Comparison of ENCODE assay signal across 19 cellular contexts in genomic region chr12:53074290-53074998, GRCh38. TPM values are rescaled to one million over a fixed set of nuclear protein-coding genes. Genes with fewer than 3 reads are reported as not detected.
DNase-seq lines count a peak whose midpoint lies in the region; ATAC-seq and TF ChIP-seq lines count a peak whose summit lies in the region.
"Had no signal": no experiment of that assay in that cellular context is flagged by ENCODE, and none has a peak within 500 bp of the region (broad histone marks: within the 10 kb centered on the region; RNA-seq: fewer than 3 reads in every experiment).

No MANE protein-coding gene starts in this region.

- no peaks in the 10 kb centered on the region for H3K27me3 ChIP-seq in left ventricle myocardium inferior (ENCODE audit: low read depth)
- H3K27me3 ChIP-seq in esophagus squamous epithelium, result no peaks in the 10 kb centered on the region
- H3K27me3 ChIP-seq in sigmoid colon, result no peaks in the 10 kb centered on the region

- ATAC-seq in left ventricle myocardium superior (no peak), natural killer cell (no peak), GM18861 (IDR thresholded peaks at IDR 0.05; ENCODE audit: unreplicated experiment) (no peak)
- ATAC-seq: GM23338 had no signal

- no peak overlapping the region for H3K4me3 Mint-ChIP-seq in natural killer cell
- H3K4me3 Mint-ChIP-seq: dendritic cell treated with granulocyte-macrophage colony-stimulating factor and Interleukin-4, amounts not matched to agents 40 ng/mL and 50 ng/mL, for 4 days; GM23338 had no signal

- H3K4me1 Mint-ChIP-seq in natural killer cell, result peaks cover 47 to 54% of the 10 kb centered on the region in 2 donors

- TF ChIP-seq CTCF in left ventricle myocardium inferior (IDR thresholded peaks at IDR 0.05; ENCODE audit: borderline replicate concordance) (no peak), esophagus squamous epithelium (IDR thresholded peaks at IDR 0.05) (no peak), sigmoid colon (IDR thresholded peaks at IDR 0.05) (no peak), natural killer cell (IDR thresholded peaks at IDR 0.05) (no peak)

- H3K9me3 Mint-ChIP-seq in natural killer cell, result no peaks in the 10 kb centered on the region
- H3K9me3 Mint-ChIP-seq: dendritic cell treated with granulocyte-macrophage colony-stimulating factor and Interleukin-4, amounts not matched to agents 40 ng/mL and 50 ng/mL, for 4 days; GM23338; naive B cell had no signal

- DNase-seq in left ventricle myocardium inferior, result no peak
- DNase-seq in left ventricle myocardium superior, result no peak
- no peak for DNase-seq in esophagus squamous epithelium (lab: John Stamatoyannopoulos, UW)
- DNase-seq in sigmoid colon, result peak; percentile 72
- no peak for DNase-seq in natural killer cell
- no peak for DNase-seq in NCI-H187 treated with DMSO at 0.1 percent for 48 hours (lab: John Stamatoyannopoulos, UW)
- no peak for DNase-seq in stimulated activated naive CD4-positive, alpha-beta T cell treated with Interleukin-2 at 50 U/mL for 16 hours (lab: John Stamatoyannopoulos, UW)
- DNase-seq: activated CD4-positive, alpha-beta T cell treated with anti-CD3 and anti-CD28 coated beads, Interleukin-2, amount 50 U/mL, for 1 hour; Caco-2; hypothalamus; naive B cell; NCI-H1694; NCI-H510A; stimulated activated CD4-positive, alpha-beta T cell treated with anti-CD3 and anti-CD28 coated beads, Interleukin-1b, Interleukin-23, amount 100 ng/mL, for 48 hours had no signal

- peaks cover 7% of the 10 kb centered on the region for H3K36me3 Mint-ChIP-seq in natural killer cell

- H3K27ac ChIP-seq in left ventricle myocardium inferior (replicated peaks) (peak overlapping the region; percentile 100), esophagus squamous epithelium (peak overlapping the region in 3 of 4 donors; percentile 66 to 80 (median 68)), sigmoid colon (peak overlapping the region; percentile 59 to 83 (median 64))

- no peak for TF ChIP-seq POLR2A in esophagus squamous epithelium (IDR thresholded peaks at IDR 0.05)
- TF ChIP-seq POLR2A in sigmoid colon (IDR thresholded peaks at IDR 0.05), result no peak

- H3K27ac Mint-ChIP-seq in natural killer cell, result no peak overlapping the region
- H3K27ac Mint-ChIP-seq: dendritic cell treated with granulocyte-macrophage colony-stimulating factor and Interleukin-4, amounts not matched to agents 40 ng/mL and 50 ng/mL, for 4 days; GM23338 had no signal

- WGBS in esophagus squamous epithelium, 2 donors, result 80 to 84% methylated on average over 2 to 10 of the region's 11 CpGs
- whole genome bisulfite sequencing in sigmoid colon, 2 donors, result 88 to 94% methylated on average over 11 of the region's 11 CpGs

- H3K9me3 ChIP-seq in left ventricle myocardium inferior (replicated peaks), result no peaks in the 10 kb centered on the region
- no peaks in the 10 kb centered on the region for H3K9me3 ChIP-seq in esophagus squamous epithelium
- H3K9me3 ChIP-seq in sigmoid colon, result no peaks in the 10 kb centered on the region
- H3K9me3 ChIP-seq: Caco-2 had no signal

- intact Hi-C loops in left ventricle myocardium inferior (cut with micrococcal nuclease) (no loop called here), left ventricle myocardium superior (cut with micrococcal nuclease) (no loop called here), esophagus squamous epithelium (cut with DNase I) (no loop called here), sigmoid colon (cut with DNase I) (no loop called here), natural killer cell (cut with micrococcal nuclease) (no loop called here)

- H3K4me1 ChIP-seq in left ventricle myocardium inferior (peaks cover 77% of the 10 kb centered on the region), esophagus squamous epithelium (peaks cover 63 to 88% (median 73%) of the 10 kb centered on the region in 3 donors), sigmoid colon (peaks cover 0 to 68% (median 59%) of the 10 kb centered on the region in 4 donors)

- H3K36me3 ChIP-seq in left ventricle myocardium inferior (peaks cover 30% of the 10 kb centered on the region), esophagus squamous epithelium (peaks cover 5 to 73% (median 11%) of the 10 kb centered on the region in 3 donors), sigmoid colon (peaks cover 4 to 61% (median 16%) of the 10 kb centered on the region in 4 donors)

- no peaks in the 10 kb centered on the region for H3K27me3 Mint-ChIP-seq in natural killer cell (ENCODE audit: low read depth in 2 of 2)
- H3K27me3 Mint-ChIP-seq: dendritic cell treated with granulocyte-macrophage colony-stimulating factor and Interleukin-4, amounts not matched to agents 40 ng/mL and 50 ng/mL, for 4 days; naive B cell had no signal

- no peak overlapping the region for H3K4me3 ChIP-seq in left ventricle myocardium inferior
- no peak overlapping the region for H3K4me3 ChIP-seq in esophagus squamous epithelium
- no peak overlapping the region for H3K4me3 ChIP-seq in sigmoid colon
- H3K4me3 ChIP-seq: GM23338, SK-N-MC had no signal

- no peak for TF ChIP-seq EP300 in sigmoid colon (IDR thresholded peaks at IDR 0.05)

RNA-seq across cellular contexts. Expression of gene SPRYD3, which starts 4.7 kb away (rescaled TPM):
- total RNA-seq in left ventricle myocardium inferior, result 49.1 TPM
- 39.8 TPM for total RNA-seq in left ventricle myocardium superior
- total RNA-seq in esophagus squamous epithelium, result 10 to 100 TPM; 28.2 to 41.4 (median 29.2) TPM
- total RNA-seq in sigmoid colon, result 10 to 100 TPM; 31.9 to 41.4 (median 35.7) TPM
- 10 to 100 TPM; 20.1 to 33.4 (median 27.0) TPM for polyA plus RNA-seq in sigmoid colon
- 10 to 100 TPM; 32.6 to 48.0 (median 42.6) TPM for total RNA-seq in natural killer cell

RNA-seq across cellular contexts. Expression of gene IGFBP6, which starts 23.0 kb away (rescaled TPM):
- total RNA-seq in left ventricle myocardium inferior (53.0 TPM), left ventricle myocardium superior (45.5 TPM), esophagus squamous epithelium (100 to 1,000 TPM in 2 of 4 donors, 10 to 100 TPM in 2; 34.5 to 506 (median 94.0) TPM), sigmoid colon (100 to 1,000 TPM; 127 to 444 (median 384) TPM), natural killer cell (under 1 TPM in 1 of 3 donors, not detected in 2; 0.61 TPM)
- 100 to 1,000 TPM in 1 of 3 donors, 10 to 100 TPM in 1, 1 to 10 TPM in 1; 3.0 to 133 (median 35.9) TPM for polyA plus RNA-seq in sigmoid colon

RNA-seq across cellular contexts. Expression of gene TNS2, which starts 24.6 kb away (rescaled TPM):
- total RNA-seq in left ventricle myocardium inferior (109 TPM), left ventricle myocardium superior (120 TPM), esophagus squamous epithelium (10 to 100 TPM; 10.8 to 82.0 (median 20.8) TPM), sigmoid colon (100 to 1,000 TPM; 109 to 117 (median 113) TPM), natural killer cell (1 to 10 TPM in 2 of 3 donors, under 1 TPM in 1; 0.95 to 1.8 (median 1.0) TPM)
- polyA plus RNA-seq in sigmoid colon, result 10 to 100 TPM; 12.5 to 60.1 (median 47.4) TPM

RNA-seq across cellular contexts. Expression of gene SOAT2, which starts 28.8 kb away (rescaled TPM):
- total RNA-seq in left ventricle myocardium inferior (not detected), left ventricle myocardium superior (0.12 TPM), esophagus squamous epithelium (not detected), sigmoid colon (under 1 TPM in 2 of 4 donors, not detected in 2; 0.41 to 0.55 TPM), natural killer cell (not detected)
- under 1 TPM in 1 of 3 donors, not detected in 2; 0.09 TPM for polyA plus RNA-seq in sigmoid colon
- total RNA-seq: GM23338, urinary bladder had no signal
- polyA plus RNA-seq: GM23338 had no signal

Comparison
In these comparisons a context has a peak if more than half of its experiments do, and no peak if none do; other contexts are left out.
1. RNA of gene IGFBP6, which starts 23.0 kb away (total RNA-seq): 127 to 444 TPM in sigmoid colon, 34.5 to 506 TPM in esophagus squamous epithelium, 53.0 TPM in left ventricle myocardium inferior (single experiment) and 45.5 TPM in left ventricle myocardium superior (single experiment); 0.61 TPM in natural killer cell; every median in the first group is over 10 times any median in the second.
2. RNA of gene TNS2, which starts 24.6 kb away (total RNA-seq): 120 TPM in left ventricle myocardium superior (single experiment), 109 to 117 TPM in sigmoid colon, 109 TPM in left ventricle myocardium inferior (single experiment) and 10.8 to 82.0 TPM in esophagus squamous epithelium; 0.95 to 1.8 TPM in natural killer cell; every median in the first group is over 4 times any median in the second.
3. Peak in every context shown above with its lines, with median percentiles within 50 percentile points of each other: H3K27ac ChIP-seq.